Comparison of ENCODE assay signal across 13 cellular contexts in genomic region chr11:88320149-88320559, GRCh38. TPM values are rescaled to one million over a fixed set of nuclear protein-coding genes. Genes with fewer than 3 reads are reported as not detected.
A peak's percentile ranks its signal among the peaks of the same experiment; 100 is the strongest.
DNase-seq lines count a peak whose midpoint lies in the region; ATAC-seq and TF ChIP-seq lines count a peak whose summit lies in the region.
"Had no signal": no experiment of that assay in that cellular context is flagged by ENCODE, and none has a peak within 500 bp of the region (broad histone marks: within the 10 kb centered on the region; RNA-seq: fewer than 3 reads in every experiment).

No MANE protein-coding gene starts in this region.

- BruUV-seq in MCF 10A (replicated peaks; lab: Mats Ljungman, UMichigan) = no TSS peak

- intact Hi-C loops in MCF 10A (cut with micrococcal nuclease) = no loop called here
- intact Hi-C loops in breast epithelium (cut with DNase I; ENCODE audit: low total_unique reads) = loop anchor here (5.0 kb wide), 1 partner anchor 1368 kb away; no protein-coding TSS in a partner anchor
- intact Hi-C loops in transverse colon (cut with DNase I; ENCODE audit: low total_unique reads) = no loop called here

- ATAC-seq in foreskin keratinocyte (peak; percentile 55), esophagus mucosa (no peak)
- ATAC-seq in activated CD4-positive, CD25-positive, alpha-beta regulatory T cell treated with anti-CD3 and anti-CD28 coated beads, Interleukin-2, amount 50 U/mL, for 24 hours = no peak
- ATAC-seq: gastrocnemius medialis, sciatic nerve had no signal

- DNase-seq in MCF 10A (ENCODE audit: unreplicated experiment) (no peak), breast epithelium (ENCODE audit: low spot score in 2 of 2) (no peak), adipocyte (ENCODE audit: low read depth) (peak; percentile 77), foreskin keratinocyte (peak in 1 of 2 donors; percentile 50), transverse colon (no peak), glomerular visceral epithelial cell (ENCODE audit: extremely low spot score) (no peak)
- DNase-seq: 8988T, gastrocnemius medialis, uterus had no signal

- WGBS in transverse colon (ENCODE audit: low coverage in 1 of 2), 2 donors = 31 to 33% methylated on average over 2 of the region's 2 CpGs

- H3K27ac ChIP-seq in breast epithelium (no peak overlapping the region), foreskin keratinocyte (no peak overlapping the region), transverse colon (peak overlapping the region; percentile 42 to 52 (median 48))
- H3K27ac ChIP-seq: gastrocnemius medialis had no signal

- no peaks in the 10 kb centered on the region for H3K9me3 Mint-ChIP-seq in MCF 10A (ENCODE audit: unreplicated experiment)

- TF ChIP-seq POLR2A in breast epithelium (IDR thresholded peaks at IDR 0.05) (no peak), transverse colon (IDR thresholded peaks at IDR 0.05) (no peak)

- no peak overlapping the region for H3K4me3 ChIP-seq in breast epithelium
- no peak overlapping the region for H3K4me3 ChIP-seq in adipocyte (ENCODE audit: low read length)
- H3K4me3 ChIP-seq in transverse colon = no peak overlapping the region
- H3K4me3 ChIP-seq: gastrocnemius medialis, uterus had no signal

- H3K36me3 ChIP-seq in breast epithelium (no peaks in the 10 kb centered on the region), adipocyte (ENCODE audit: control insufficient read depth, insufficient read depth, low read length, severe bottlenecking) (peaks cover 7% of the 10 kb centered on the region), transverse colon (peaks cover 0 to 1% (median 0%) of the 10 kb centered on the region in 4 donors)
- H3K36me3 ChIP-seq: gastrocnemius medialis, uterus had no signal

- peaks cover 29% of the 10 kb centered on the region for H3K4me1 Mint-ChIP-seq in MCF 10A (ENCODE audit: insufficient read depth, unreplicated experiment)

- CTCF ChIA-PET in MCF 10A (lab: Yijun Ruan, JAX) = interaction anchor here (0.7 to 0.8 kb wide), 2 partner anchors 223 to 303 kb away, joined by 3 read pairs; no protein-coding TSS in a partner anchor

- H3K4me1 ChIP-seq in breast epithelium (no peaks in the 10 kb centered on the region), adipocyte (ENCODE audit: control insufficient read depth, insufficient read depth, low read length) (peaks cover 13% of the 10 kb centered on the region), foreskin keratinocyte (peaks cover 30% of the 10 kb centered on the region), transverse colon (peaks cover 0 to 42% (median 18%) of the 10 kb centered on the region in 4 donors)
- H3K4me1 ChIP-seq: gastrocnemius medialis, uterus had no signal

- H3K4me3 Mint-ChIP-seq in MCF 10A (ENCODE audit: unreplicated experiment) = peak overlapping the region; percentile 14
- H3K4me3 Mint-ChIP-seq: T-helper 1 cell treated with Interleukin-12 subunit alpha and Interleukin-12 subunit beta and Interleukin-4 antibody, amounts not matched to agents 30 μg/mL and 1 μg/mL, for 36 hours had no signal

- TF ChIP-seq CTCF in MCF 10A (IDR thresholded peaks at IDR 0.05; ENCODE audit: unreplicated experiment) = no peak
- TF ChIP-seq CTCF in breast epithelium (IDR thresholded peaks at IDR 0.05) = no peak
- TF ChIP-seq CTCF in foreskin keratinocyte (conservative IDR thresholded peaks at IDR 0.05) = no peak
- no peak for TF ChIP-seq CTCF in transverse colon (IDR thresholded peaks at IDR 0.05)

- POLR2A ChIA-PET in MCF 10A (lab: Yijun Ruan, JAX) = interaction anchor here (0.6 to 4.4 kb wide), 4 partner anchors 11 to 219 kb away, joined by 3 to 28 read pairs (median 4); partner anchors contain the start of gene CTSC

- H3K9ac ChIP-seq in adipocyte (ENCODE audit: low read length) = peak overlapping the region; percentile 11

- peaks cover 5% of the 10 kb centered on the region for H3K36me3 Mint-ChIP-seq in MCF 10A (ENCODE audit: insufficient read depth, unreplicated experiment)

- H3K27me3 ChIP-seq in breast epithelium = no peaks in the 10 kb centered on the region
- no peaks in the 10 kb centered on the region for H3K27me3 ChIP-seq in adipocyte (replicated peaks; ENCODE audit: control insufficient read depth, insufficient read depth, low read length)
- H3K27me3 ChIP-seq in foreskin keratinocyte = no peaks in the 10 kb centered on the region
- no peaks in the 10 kb centered on the region for H3K27me3 ChIP-seq in transverse colon
- H3K27me3 ChIP-seq: gastrocnemius medialis, uterus had no signal

- in situ Hi-C loops in transverse colon (cut with MboI; ENCODE audit: low pct_ligation_motif_present in 1 of 4, low pct_unique_long_range_greater_than_20kb in 1 of 4, low sequenced_read_pairs in 3 of 4) = no loop called here

- peak overlapping the region; percentile 84 for H3K27ac Mint-ChIP-seq in MCF 10A (ENCODE audit: low read depth, unreplicated experiment)
- H3K27ac Mint-ChIP-seq: T-helper 1 cell treated with Interleukin-12 subunit alpha and Interleukin-12 subunit beta and Interleukin-4 antibody, amounts not matched to agents 30 μg/mL and 1 μg/mL, for 36 hours had no signal

- H3K27me3 Mint-ChIP-seq in MCF 10A (ENCODE audit: insufficient read depth, unreplicated experiment) = no peaks in the 10 kb centered on the region

- no peak for TF ChIP-seq EP300 in transverse colon (IDR thresholded peaks at IDR 0.05; ENCODE audit: low read depth)

- no peaks in the 10 kb centered on the region for H3K9me3 ChIP-seq in breast epithelium
- no peaks in the 10 kb centered on the region for H3K9me3 ChIP-seq in adipocyte (ENCODE audit: control insufficient read depth, low read length)
- no peaks in the 10 kb centered on the region for H3K9me3 ChIP-seq in transverse colon
- H3K9me3 ChIP-seq: gastrocnemius medialis, uterus had no signal

RNA-seq across cellular contexts. Expression of gene CTSC, which starts 17.4 kb away (rescaled TPM):
- 79.1 and 103 TPM in 2 replicates for total RNA-seq in MCF 10A (2022)
- 100 to 1,000 TPM in 1 of 3 donors, 10 to 100 TPM in 2; 56.0 to 103 (median 64.1) TPM for total RNA-seq in breast epithelium
- 372 and 455 TPM in 2 replicates for total RNA-seq in foreskin keratinocyte
- polyA plus RNA-seq in foreskin keratinocyte = 355 and 470 TPM in 2 replicates
- 100 to 1,000 TPM in 1 of 4 donors, 10 to 100 TPM in 3; 49.0 to 141 (median 75.2) TPM for total RNA-seq in transverse colon
- 86.4 TPM for total RNA-seq in esophagus mucosa

Comparison
In these comparisons a context has a peak if more than half of its experiments do, and no peak if none do; other contexts are left out.
1. H3K27ac ChIP-seq: peak in transverse colon (4 of 4); none in breast epithelium (0 of 2) and foreskin keratinocyte (single experiment).